11 cellular contexts compared by ENCODE assay signal in genomic region chr2:10135296-10136089, GRCh38.
A peak's percentile ranks its signal among the peaks of the same experiment; 100 is the strongest.
DNase-seq lines count a peak whose midpoint lies in the region; ATAC-seq, FAIRE-seq and TF ChIP-seq lines count a peak whose summit lies in the region.
"Had no signal": no experiment of that assay in that cellular context is flagged by ENCODE, and none has a peak within 500 bp of the region (broad histone marks: within the 10 kb centered on the region; RNA-seq: fewer than 3 reads in every experiment).

No MANE protein-coding gene starts in this region.

- FAIRE-seq in RCC 7860 (lab: Jason Lieb, UNC) = no peak

- TF ChIP-seq POLR2A in GM18526 (IDR thresholded peaks at IDR 0.05; ENCODE audit: extremely low read depth, insufficient read length) = peak; percentile 36

- ATAC-seq in GM18517 (IDR thresholded peaks at IDR 0.05; ENCODE audit: unreplicated experiment) (no peak), GM21367 (IDR thresholded peaks at IDR 0.05; ENCODE audit: unreplicated experiment) (no peak)

- DNase-seq in DMS 273 (lab: John Stamatoyannopoulos, UW; ENCODE audit: unreplicated experiment) (peak; percentile 51), DMS 273 treated with DMSO at 0.1 percent for 48 hours (lab: John Stamatoyannopoulos, UW) (no peak), RCC 7860 (ENCODE audit: low spot score) (peak; percentile 51), fibroblast of peridontal ligament (ENCODE audit: extremely low read depth) (peak; percentile 30), COR-L47 (lab: John Stamatoyannopoulos, UW) (no peak)
- DNase-seq: 8988T, nucleus accumbens, RPMI8226 had no signal

Comparison
In these comparisons a context has a peak if more than half of its experiments do, and no peak if none do; other contexts are left out.
1. DNase-seq: peak in DMS 273 (single experiment), RCC 7860 (single experiment) and fibroblast of peridontal ligament (single experiment); none in DMS 273 treated with DMSO at 0.1 percent for 48 hours (single experiment) and COR-L47 (single experiment).